Comparison of ENCODE assay signal across 9 cellular contexts in the genomic region with DNA sequence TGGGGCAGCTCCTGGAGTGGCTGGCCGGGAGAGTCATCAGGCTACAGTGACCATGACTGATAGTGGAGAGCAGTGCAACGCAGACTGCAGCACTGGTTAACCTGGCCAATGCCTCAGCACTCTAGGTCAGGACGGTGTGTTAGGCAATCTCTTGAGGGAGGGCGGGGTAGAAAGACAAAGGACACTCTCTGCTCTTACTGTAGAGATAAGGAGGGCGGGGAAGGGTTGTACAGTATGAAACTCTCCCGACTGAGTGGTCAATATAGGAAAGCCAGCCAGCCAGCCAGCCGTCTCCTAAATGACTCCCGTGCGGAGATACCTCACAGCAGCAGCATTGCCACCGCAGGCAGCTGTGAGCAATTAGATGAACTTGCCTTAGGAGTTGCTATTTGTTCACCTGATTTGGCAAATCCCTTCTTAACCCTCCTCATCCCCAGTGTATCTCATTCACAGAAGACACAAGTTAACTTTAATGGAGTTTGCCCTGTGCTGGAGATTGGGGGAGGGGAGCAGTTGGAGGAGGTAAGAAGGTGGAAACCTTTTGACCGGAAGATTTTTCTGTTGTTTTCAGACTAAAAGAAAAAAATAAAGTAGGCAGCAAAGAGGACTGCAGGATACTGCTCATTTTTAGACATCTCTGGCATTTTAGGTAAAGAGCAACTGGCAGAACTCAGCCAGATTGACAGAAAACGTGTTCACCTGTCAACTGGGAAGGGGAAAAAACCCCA.
A peak's percentile ranks its signal among the peaks of the same experiment; 100 is the strongest.
DNase-seq lines count a peak whose midpoint lies in the region; ATAC-seq, FAIRE-seq and TF ChIP-seq lines count a peak whose summit lies in the region.
"Had no signal": no experiment of that assay in that cellular context is flagged by ENCODE, and none has a peak within 500 bp of the region (broad histone marks: within the 10 kb centered on the region; RNA-seq: fewer than 3 reads in every experiment).

No MANE protein-coding gene starts in this region.

- FAIRE-seq in pancreas (lab: Jason Lieb, UNC) = no peak

- peak in 3 of 4 donors; percentile 31 to 55 (median 51) for ATAC-seq in pancreas

- in situ Hi-C loops in GM13976 (cut with MboI; ENCODE audit: low sequenced_read_pairs, unreplicated experiment) = no loop called here

- H3K36me3 ChIP-seq in H7 (replicated peaks; ENCODE audit: control insufficient read depth, insufficient read depth, low read length) (no peaks in the 10 kb centered on the region), esophagus (ENCODE audit: control insufficient read depth in 2 of 2, insufficient read depth in 2 of 2, low read length in 1 of 2) (no peaks in the 10 kb centered on the region), pancreas (no peaks in the 10 kb centered on the region), SJCRH30 (no peaks in the 10 kb centered on the region)

- intact Hi-C loops in pancreas (cut with DNase I) = no loop called here

- peak; percentile 38 for DNase-seq in H7
- DNase-seq in NCI-H82 (lab: John Stamatoyannopoulos, UW) = peak; percentile 47
- peak in 5 of 6 donors; percentile 5 to 55 (median 22) for DNase-seq in pancreas
- no peak for DNase-seq in GM13976 (ENCODE audit: low spot score)
- DNase-seq in HEK293T (ENCODE audit: extremely low spot score) = no peak
- no peak for DNase-seq in SJCRH30
- DNase-seq in NCI-H187 (lab: John Stamatoyannopoulos, UW) = no peak
- DNase-seq: NK-92 treated with Interleukin-12 subunit alpha and Interleukin-12 subunit beta, amount 100 ng/mL, for 24 hours had no signal

- H3K4me3 ChIP-seq in H7 (ENCODE audit: insufficient read depth, low read depth, low read length) (peak overlapping the region; percentile 72), esophagus (ENCODE audit: low read depth in 1 of 2, low read length in 2 of 2) (peak overlapping the region; percentile 52 to 55), pancreas (peak overlapping the region in 3 of 4 donors; percentile 35 to 60 (median 47)), SJCRH30 (no peak overlapping the region)

- CTCF ChIA-PET in HEK293T (lab: Yijun Ruan, JAX) = no interaction called here

- H3K27ac ChIP-seq in esophagus (ENCODE audit: low read depth in 2 of 2, low read length in 1 of 2) (no peak overlapping the region), pancreas (no peak overlapping the region), SJCRH30 (no peak overlapping the region)

- POLR2A ChIA-PET in HEK293T (lab: Yijun Ruan, JAX) = no interaction called here

- H3K27me3 ChIP-seq in H7 (ENCODE audit: control insufficient read depth, insufficient read depth, low read length) (peaks cover 23% of the 10 kb centered on the region), esophagus (ENCODE audit: control insufficient read depth in 1 of 2, insufficient read depth in 2 of 2, low read length in 2 of 2) (no peaks in the 10 kb centered on the region), pancreas (no peaks in the 10 kb centered on the region), SJCRH30 (peaks cover 33% of the 10 kb centered on the region)

- TF ChIP-seq CTCF in pancreas (IDR thresholded peaks at IDR 0.05) = no peak
- TF ChIP-seq CTCF in GM13976 (IDR thresholded peaks at IDR 0.05; ENCODE audit: borderline replicate concordance, control extremely low read depth, extremely low read depth, insufficient read depth, missing control alignments) = no peak

- WGBS in esophagus, 2 donors = 18 to 24% methylated on average over 12 of the region's 12 CpGs
- WGBS in pancreas, 2 donors = 7 to 10% methylated on average over 12 of the region's 12 CpGs

- no peaks in the 10 kb centered on the region for H3K9me3 ChIP-seq in esophagus (ENCODE audit: control insufficient read depth in 2 of 2, insufficient read depth in 1 of 2, low read depth in 1 of 2, low read length in 1 of 2)
- no peaks in the 10 kb centered on the region for H3K9me3 ChIP-seq in pancreas
- H3K9me3 ChIP-seq in SJCRH30 (replicated peaks) = no peaks in the 10 kb centered on the region

- H3K4me1 ChIP-seq in esophagus (ENCODE audit: control insufficient read depth in 2 of 2, insufficient read depth in 2 of 2, low read length in 1 of 2) (peaks cover 0 to 2% of the 10 kb centered on the region in 2 donors), pancreas (peaks cover 0 to 6% (median 0%) of the 10 kb centered on the region in 3 donors), SJCRH30 (no peaks in the 10 kb centered on the region)

TF ChIP-seq in HEK293T, 16 proteins besides CTCF, POLR2A, EP300 and RAD21:
- TF ChIP-seq ARNT (IDR thresholded peaks at IDR 0.05) (no peak), SUZ12 (IDR thresholded peaks at IDR 0.05) (no peak), NFRKB (IDR thresholded peaks at IDR 0.05) (no peak), SP1 (IDR thresholded peaks at IDR 0.05) (no peak), L3MBTL2 (conservative IDR thresholded peaks at IDR 0.05) (no peak), HDGF (IDR thresholded peaks at IDR 0.05; ENCODE audit: borderline replicate concordance) (no peak), ZNF384 (IDR thresholded peaks at IDR 0.05) (no peak), FOXK2 (IDR thresholded peaks at IDR 0.05) (no peak)

Comparison
In these comparisons a context has a peak if more than half of its experiments do, and no peak if none do; other contexts are left out.
1. DNase-seq: peak in H7 (single experiment), NCI-H82 (single experiment) and pancreas (5 of 6); none in GM13976 (single experiment), HEK293T (single experiment), SJCRH30 (0 of 2) and NCI-H187 (0 of 2).